In the genomic region with DNA sequence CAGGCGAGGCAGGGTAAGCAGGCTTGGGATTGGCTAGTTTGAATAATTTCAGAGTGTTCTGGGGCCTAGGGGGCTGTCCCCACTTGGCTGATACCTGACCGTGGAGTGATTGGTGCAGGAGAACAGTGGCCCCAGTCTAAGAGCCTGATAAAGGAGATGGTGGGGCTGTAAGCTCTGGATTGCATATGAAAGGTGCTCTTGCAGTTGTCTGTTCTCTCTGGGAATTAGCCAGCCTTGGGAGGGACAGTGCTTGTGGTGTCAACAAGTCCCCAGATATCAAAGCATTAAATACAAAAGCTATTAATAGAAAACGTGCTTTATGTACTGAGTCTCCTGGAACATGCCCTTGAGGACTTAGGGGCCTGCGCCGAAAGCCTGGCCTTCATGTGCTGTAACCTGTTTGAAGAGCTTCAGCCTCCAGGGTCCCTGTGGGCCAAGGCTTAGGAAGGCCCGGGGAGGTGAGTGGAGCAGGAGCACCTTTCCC, we compare ENCODE assay signal across 34 cellular contexts. TPM values are rescaled to one million over a fixed set of nuclear protein-coding genes. Genes with fewer than 3 reads are reported as not detected.
A peak's percentile ranks its signal among the peaks of the same experiment; 100 is the strongest.
DNase-seq lines count a peak whose midpoint lies in the region; ATAC-seq, FAIRE-seq and TF ChIP-seq lines count a peak whose summit lies in the region.
"Had no signal": no experiment of that assay in that cellular context is flagged by ENCODE, and none has a peak within 500 bp of the region (broad histone marks: within the 10 kb centered on the region; RNA-seq: fewer than 3 reads in every experiment).

No MANE protein-coding gene starts in this region.

- peaks cover 4% of the 10 kb centered on the region for H3K4me1 Mint-ChIP-seq in CD4-positive, alpha-beta T cell (ENCODE audit: low read depth)
- peaks cover 5% of the 10 kb centered on the region for H3K4me1 Mint-ChIP-seq in activated CD8-positive, alpha-beta T cell treated with anti-CD3 and anti-CD28 coated beads for 36 hours (ENCODE audit: low read depth)
- H3K4me1 Mint-ChIP-seq: neural crest cell had no signal

- no peak overlapping the region for H3K4me3 ChIP-seq in cardiac muscle cell
- no peak overlapping the region for H3K4me3 ChIP-seq in pancreas
- H3K4me3 ChIP-seq: right lobe of liver, tibial nerve had no signal

- no peak for DNase-seq in CD4-positive, alpha-beta T cell
- DNase-seq in activated CD8-positive, alpha-beta T cell treated with anti-CD3 and anti-CD28 coated beads for 36 hours, result no peak
- DNase-seq in cardiac muscle cell (ENCODE audit: low read depth in 1 of 2, low spot score in 1 of 2) (peak in 1 of 2 donors; percentile 59), pancreas (no peak), AG08396 (ENCODE audit: low spot score) (no peak), T-helper 2 cell (no peak)
- no peak for DNase-seq in activated effector memory CD4-positive, alpha-beta T cell treated with anti-CD3 and anti-CD28 coated beads, Interleukin-2, amount 50 U/mL, for 16 hours
- DNase-seq: ACHN; activated CD4-positive, alpha-beta T cell treated with anti-CD3 and anti-CD28 coated beads for 1 hour; activated CD8-positive, alpha-beta memory T cell treated with anti-CD3 and anti-CD28 coated beads for 24 hours; activated gamma-delta T cell treated with Interleukin-2 at 50 U/mL for 16 hours; activated T-cell treated with anti-CD3 and anti-CD28 coated beads, Interleukin-2, amount 50 U/mL, for 1 hour; BE2C; COR-L47; DMS53; HCEC 1CT; mesendoderm; NCI-H1417 treated with DMSO at 0.1 percent for 48 hours; NCI-H2029 treated with DMSO at 0.1 percent for 48 hours; NCI-H2227 treated with DMSO at 0.1 percent for 48 hours; NCI-H526 treated with DMSO at 0.1 percent for 48 hours; PC-3; right lobe of liver; stimulated activated CD8-positive, alpha-beta memory T cell treated with anti-CD3 and anti-CD28 coated beads, Interleukin-4, amount 100 ng/mL, for 48 hours had no signal

- CTCF ChIA-PET in CD4-positive, alpha-beta T cell (lab: Charles Lee), result no interaction called here
- CTCF ChIA-PET in activated CD8-positive, alpha-beta T cell treated with anti-CD3 and anti-CD28 coated beads for 36 hours (lab: Charles Lee), result no interaction called here

- 42 to 77% methylated on average over 6 of the region's 6 CpGs for WGBS in pancreas, 2 donors

- POLR2A ChIA-PET in CD4-positive, alpha-beta T cell (lab: Charles Lee), result interaction anchor here (0.7 to 1.4 kb wide), 3 partner anchors 55 to 722 kb away, joined by 3 read pairs; no protein-coding TSS in a partner anchor
- POLR2A ChIA-PET in activated CD8-positive, alpha-beta T cell treated with anti-CD3 and anti-CD28 coated beads for 36 hours (lab: Charles Lee), result no interaction called here

- no peak for ATAC-seq in CD4-positive, alpha-beta T cell (ENCODE audit: poor library complexity)
- ATAC-seq in activated CD8-positive, alpha-beta T cell treated with anti-CD3 and anti-CD28 coated beads for 36 hours, result peak; percentile 73
- peak in 3 of 4 donors; percentile 47 to 71 (median 64) for ATAC-seq in pancreas
- no peak for ATAC-seq in GM21825 (IDR thresholded peaks at IDR 0.05; ENCODE audit: unreplicated experiment)
- ATAC-seq: PC-3, right lobe of liver, SK-N-SH treated with all-trans-retinoic acid at 6 μM for 48 hours had no signal

- H3K27me3 Mint-ChIP-seq in CD4-positive, alpha-beta T cell, result no peaks in the 10 kb centered on the region
- no peaks in the 10 kb centered on the region for H3K27me3 Mint-ChIP-seq in activated CD8-positive, alpha-beta T cell treated with anti-CD3 and anti-CD28 coated beads for 36 hours

- peaks cover 48% of the 10 kb centered on the region for H3K36me3 Mint-ChIP-seq in CD4-positive, alpha-beta T cell (ENCODE audit: low read depth)
- H3K36me3 Mint-ChIP-seq in activated CD8-positive, alpha-beta T cell treated with anti-CD3 and anti-CD28 coated beads for 36 hours (ENCODE audit: low read depth), result peaks cover 15% of the 10 kb centered on the region

- intact Hi-C loops in CD4-positive, alpha-beta T cell (cut with DNase I, micrococcal nuclease), result no loop called here
- intact Hi-C loops in activated CD8-positive, alpha-beta T cell treated with anti-CD3 and anti-CD28 coated beads for 36 hours (cut with micrococcal nuclease), result no loop called here
- intact Hi-C loops in pancreas (cut with DNase I), result no loop called here

- H3K4me1 ChIP-seq in cardiac muscle cell (ENCODE audit: low read depth), result peaks cover 17% of the 10 kb centered on the region
- no peaks in the 10 kb centered on the region for H3K4me1 ChIP-seq in pancreas
- H3K4me1 ChIP-seq: BE2C, parathyroid adenoma, right lobe of liver, tibial nerve had no signal

- H3K27me3 ChIP-seq in CD4-positive, alpha-beta T cell (ENCODE audit: control insufficient read depth, insufficient read depth, low read length), result no peaks in the 10 kb centered on the region
- H3K27me3 ChIP-seq in cardiac muscle cell, result no peaks in the 10 kb centered on the region
- H3K27me3 ChIP-seq in pancreas, result no peaks in the 10 kb centered on the region
- H3K27me3 ChIP-seq: BE2C, right lobe of liver, tibial nerve had no signal

- no peak for FAIRE-seq in pancreas (lab: Jason Lieb, UNC)
- FAIRE-seq: endothelial cell of umbilical vein, frontal cortex, G401.6 had no signal

- H3K9me3 Mint-ChIP-seq in CD4-positive, alpha-beta T cell, result no peaks in the 10 kb centered on the region
- no peaks in the 10 kb centered on the region for H3K9me3 Mint-ChIP-seq in activated CD8-positive, alpha-beta T cell treated with anti-CD3 and anti-CD28 coated beads for 36 hours
- H3K9me3 Mint-ChIP-seq: neural crest cell had no signal

- no peak overlapping the region for H3K4me3 Mint-ChIP-seq in CD4-positive, alpha-beta T cell
- H3K4me3 Mint-ChIP-seq in activated CD8-positive, alpha-beta T cell treated with anti-CD3 and anti-CD28 coated beads for 36 hours, result no peak overlapping the region
- H3K4me3 Mint-ChIP-seq: neural crest cell had no signal

- H3K27ac ChIP-seq in CD4-positive, alpha-beta T cell (ENCODE audit: low read depth, low read length), result no peak overlapping the region
- H3K27ac ChIP-seq in cardiac muscle cell (peak overlapping the region; percentile 85), pancreas (no peak overlapping the region)
- H3K27ac ChIP-seq: KMS-11, parathyroid adenoma, right lobe of liver, tibial nerve had no signal

- H3K27ac Mint-ChIP-seq in CD4-positive, alpha-beta T cell, result peak overlapping the region; percentile 43
- peak overlapping the region; percentile 27 for H3K27ac Mint-ChIP-seq in activated CD8-positive, alpha-beta T cell treated with anti-CD3 and anti-CD28 coated beads for 36 hours

- H3K9me3 ChIP-seq in CD4-positive, alpha-beta T cell (ENCODE audit: control insufficient read depth, low read length), result no peaks in the 10 kb centered on the region
- H3K9me3 ChIP-seq in cardiac muscle cell (ENCODE audit: low read depth), result no peaks in the 10 kb centered on the region
- no peaks in the 10 kb centered on the region for H3K9me3 ChIP-seq in pancreas
- H3K9me3 ChIP-seq: BE2C, right lobe of liver, tibial nerve had no signal

- no peaks in the 10 kb centered on the region for H3K36me3 ChIP-seq in cardiac muscle cell
- peaks cover 0 to 10% (median 0%) of the 10 kb centered on the region in 3 donors for H3K36me3 ChIP-seq in pancreas
- H3K36me3 ChIP-seq: BE2C had no signal

- TF ChIP-seq CTCF in CD4-positive, alpha-beta T cell (IDR thresholded peaks at IDR 0.05), result no peak
- TF ChIP-seq CTCF in activated CD8-positive, alpha-beta T cell treated with anti-CD3 and anti-CD28 coated beads for 36 hours (IDR thresholded peaks at IDR 0.05), result no peak
- no peak for TF ChIP-seq CTCF in cardiac muscle cell (IDR thresholded peaks at IDR 0.05; ENCODE audit: low read depth, low read length)
- no peak for TF ChIP-seq CTCF in pancreas (IDR thresholded peaks at IDR 0.05)

RNA-seq across cellular contexts. Expression of a gene that starts 30.4 kb away (rescaled TPM):
- under 1 TPM; 0.44 to 0.56 TPM for total RNA-seq in CD4-positive, alpha-beta T cell
- total RNA-seq in activated CD8-positive, alpha-beta T cell treated with anti-CD3 and anti-CD28 coated beads for 36 hours, result under 1 TPM; 0.38 to 0.58 TPM
- total RNA-seq in cardiac muscle cell, result 0.32 and 1.0 TPM in 2 replicates
- polyA plus RNA-seq in cardiac muscle cell, result 0.96 and 3.7 TPM in 2 replicates
- 1 to 10 TPM in 3 of 6 donors, under 1 TPM in 3; 0.79 to 3.6 (median 1.5) TPM for total RNA-seq in pancreas
- 10 to 100 TPM in 1 of 2 donors, 1 to 10 TPM in 1; 3.3 to 14.6 TPM for polyA plus RNA-seq in pancreas
- total RNA-seq: endothelial cell of umbilical vein; T-helper 2 cell treated with Interferon-gamma antibody and Interleukin-4, amounts not matched to agents 100 ng/mL and 5 ng/mL, for 36 hours had no signal

RNA-seq across cellular contexts. Expression of a gene that starts 43.1 kb away (rescaled TPM):
- total RNA-seq in CD4-positive, alpha-beta T cell, result 10 to 100 TPM; 60.8 to 64.5 TPM
- 10 to 100 TPM; 14.1 to 14.4 TPM for total RNA-seq in activated CD8-positive, alpha-beta T cell treated with anti-CD3 and anti-CD28 coated beads for 36 hours
- 5.6 and 9.9 TPM in 2 replicates for total RNA-seq in cardiac muscle cell
- polyA plus RNA-seq in cardiac muscle cell, result 7.1 and 10.4 TPM in 2 replicates
- 1 to 10 TPM; 3.7 to 7.9 (median 5.2) TPM for total RNA-seq in pancreas
- 1 to 10 TPM; 1.9 to 2.6 TPM for polyA plus RNA-seq in pancreas

Comparison
In these comparisons a context has a peak if more than half of its experiments do, and no peak if none do; other contexts are left out.
1. ATAC-seq: peak in activated CD8-positive, alpha-beta T cell treated with anti-CD3 and anti-CD28 coated beads for 36 hours (single experiment) and pancreas (3 of 4); none in CD4-positive, alpha-beta T cell (single experiment) and GM21825 (single experiment).